ENCODE assay signal across 8 cellular contexts in genomic region chr3:71010731-71011455, GRCh38.
DNase-seq lines count a peak whose midpoint lies in the region; ATAC-seq and TF ChIP-seq lines count a peak whose summit lies in the region.

No MANE protein-coding gene starts in this region.

- H3K27ac ChIP-seq in DND-41 (ENCODE audit: low read length) (peak overlapping the region; percentile 74), psoas muscle (no peak overlapping the region)

- H3K4me2 ChIP-seq in DND-41 (ENCODE audit: insufficient read depth, low read length), result no peak overlapping the region; the same call in 1 of the 2 replicates

- H3K4me3 ChIP-seq in DND-41 (ENCODE audit: low read depth in 1 of 2, low read length in 2 of 2) (no peak overlapping the region), psoas muscle (no peak overlapping the region)

- DNase-seq in DND-41 (peak; percentile 45), SHP77 (lab: John Stamatoyannopoulos, UW) (no peak), psoas muscle (no peak), medulla oblongata (ENCODE audit: extremely low spot score) (no peak)
- DNase-seq in central memory CD8-positive, alpha-beta T cell (ENCODE audit: low spot score in 2 of 2), result peak in 1 of 2 donors; percentile 11
- peak; percentile 9 to 52 for DNase-seq in stimulated activated CD8-positive, alpha-beta memory T cell treated with anti-CD3 and anti-CD28 coated beads, Interleukin-15, amount 100 ng/mL, for 4 hours (ENCODE audit: low read depth in 2 of 2)

- H3K9ac ChIP-seq in DND-41 (ENCODE audit: low read depth, low read length), result peak overlapping the region; percentile 13; the same call in 1 of the 2 replicates

- peaks cover 31% of the 10 kb centered on the region for H3K4me1 Mint-ChIP-seq in T-helper 1 cell treated with Interleukin-12 subunit alpha and Interleukin-12 subunit beta and Interleukin-4 antibody, amounts not matched to agents 30 μg/mL and 1 μg/mL, for 36 hours (ENCODE audit: low read depth)
- H3K4me1 Mint-ChIP-seq in central memory CD8-positive, alpha-beta T cell, result peaks cover 49% of the 10 kb centered on the region

- H3K27me3 ChIP-seq in DND-41 (ENCODE audit: insufficient read depth, low read length, poor library complexity), result no peaks in the 10 kb centered on the region
- no peaks in the 10 kb centered on the region for H3K27me3 ChIP-seq in psoas muscle (ENCODE audit: insufficient read depth in 3 of 3, low read length in 2 of 3)

- WGBS in psoas muscle, 3 donors, result 74 to 90% (median 82%) methylated on average over 3 of the region's 3 CpGs

- H3K9me3 Mint-ChIP-seq in T-helper 1 cell treated with Interleukin-12 subunit alpha and Interleukin-12 subunit beta and Interleukin-4 antibody, amounts not matched to agents 30 μg/mL and 1 μg/mL, for 36 hours, result no peaks in the 10 kb centered on the region
- no peaks in the 10 kb centered on the region for H3K9me3 Mint-ChIP-seq in central memory CD8-positive, alpha-beta T cell

- H4K20me1 ChIP-seq in DND-41 (ENCODE audit: insufficient read depth, low read length), result peaks cover 18% of the 10 kb centered on the region; the same call in 1 of the 2 replicates

- H3K27ac Mint-ChIP-seq in T-helper 1 cell treated with Interleukin-12 subunit alpha and Interleukin-12 subunit beta and Interleukin-4 antibody, amounts not matched to agents 30 μg/mL and 1 μg/mL, for 36 hours, result peak overlapping the region; percentile 95
- peak overlapping the region; percentile 89 for H3K27ac Mint-ChIP-seq in central memory CD8-positive, alpha-beta T cell (ENCODE audit: low read depth)

- ATAC-seq in DND-41 (ENCODE audit: insufficient read depth, low read depth) (peak; percentile 82), HG02571 (IDR thresholded peaks at IDR 0.05; ENCODE audit: unreplicated experiment) (peak; percentile 78), psoas muscle (no peak)
- peak; percentile 75 for ATAC-seq in central memory CD8-positive, alpha-beta T cell (replicated peaks; ENCODE audit: extremely low read depth, poor library complexity, severe bottlenecking)

- peaks cover 35% of the 10 kb centered on the region for H3K36me3 Mint-ChIP-seq in T-helper 1 cell treated with Interleukin-12 subunit alpha and Interleukin-12 subunit beta and Interleukin-4 antibody, amounts not matched to agents 30 μg/mL and 1 μg/mL, for 36 hours (ENCODE audit: low read depth)
- peaks cover 19% of the 10 kb centered on the region for H3K36me3 Mint-ChIP-seq in central memory CD8-positive, alpha-beta T cell (ENCODE audit: insufficient read depth)

- H3K4me1 ChIP-seq in DND-41 (ENCODE audit: insufficient read depth, low read length) (peaks cover 46% of the 10 kb centered on the region), psoas muscle (peaks cover 26% of the 10 kb centered on the region)

- intact Hi-C loops in psoas muscle (cut with DNase I), result loop anchor here in 1 of 2 donors (5.0 kb wide), 1 partner anchor 576 kb away; no protein-coding TSS in a partner anchor

- H3K27me3 Mint-ChIP-seq in T-helper 1 cell treated with Interleukin-12 subunit alpha and Interleukin-12 subunit beta and Interleukin-4 antibody, amounts not matched to agents 30 μg/mL and 1 μg/mL, for 36 hours (ENCODE audit: low read depth), result peaks cover 2% of the 10 kb centered on the region
- H3K27me3 Mint-ChIP-seq in central memory CD8-positive, alpha-beta T cell, result no peaks in the 10 kb centered on the region

- no peak overlapping the region for H2AFZ ChIP-seq in DND-41 (ENCODE audit: low read depth, low read length)

- H3K36me3 ChIP-seq in DND-41 (ENCODE audit: insufficient read depth, low read length) (peaks cover 38% of the 10 kb centered on the region), psoas muscle (ENCODE audit: insufficient read depth in 1 of 2, low read depth in 1 of 2) (peaks cover 4 to 12% of the 10 kb centered on the region in 2 donors)

- H3K4me3 Mint-ChIP-seq in T-helper 1 cell treated with Interleukin-12 subunit alpha and Interleukin-12 subunit beta and Interleukin-4 antibody, amounts not matched to agents 30 μg/mL and 1 μg/mL, for 36 hours, result peak overlapping the region; percentile 63
- peak overlapping the region; percentile 47 for H3K4me3 Mint-ChIP-seq in central memory CD8-positive, alpha-beta T cell

- TF ChIP-seq CTCF in DND-41 (IDR thresholded peaks at IDR 0.05; ENCODE audit: borderline replicate concordance, extremely low read depth, low read length, poor library complexity, severe bottlenecking), result peak; percentile 17
- TF ChIP-seq CTCF in psoas muscle (IDR thresholded peaks at IDR 0.05), result no peak

- no peaks in the 10 kb centered on the region for H3K9me3 ChIP-seq in DND-41 (ENCODE audit: insufficient read depth, low read length, severe bottlenecking)
- no peaks in the 10 kb centered on the region for H3K9me3 ChIP-seq in psoas muscle

- H3K79me2 ChIP-seq in DND-41 (ENCODE audit: insufficient read depth, low read length), result peaks cover 62% of the 10 kb centered on the region

Comparison
In these comparisons a context has a peak if more than half of its experiments do, and no peak if none do; other contexts are left out.
1. ATAC-seq: peak in DND-41 (single experiment), HG02571 (single experiment) and central memory CD8-positive, alpha-beta T cell (single experiment); none in psoas muscle (0 of 4).
2. DNase-seq: peak in DND-41 (single experiment) and stimulated activated CD8-positive, alpha-beta memory T cell treated with anti-CD3 and anti-CD28 coated beads, Interleukin-15, amount 100 ng/mL, for 4 hours (2 of 2); none in SHP77 (0 of 2), psoas muscle (0 of 2) and medulla oblongata (single experiment).